ENCODE assay signal across 26 cellular contexts in genomic region chr1:201771466-201771865, GRCh38. TPM values are rescaled to one million over a fixed set of nuclear protein-coding genes. Genes with fewer than 3 reads are reported as not detected.
DNase-seq lines count a peak whose midpoint lies in the region; ATAC-seq, FAIRE-seq and TF ChIP-seq lines count a peak whose summit lies in the region.
"Had no signal": no experiment of that assay in that cellular context is flagged by ENCODE, and none has a peak within 500 bp of the region (broad histone marks: within the 10 kb centered on the region; RNA-seq: fewer than 3 reads in every experiment).

No MANE protein-coding gene starts in this region.

- peaks cover 12% of the 10 kb centered on the region for H3K36me3 Mint-ChIP-seq in astrocyte (ENCODE audit: low read depth, unreplicated experiment)

- no peak for ATAC-seq in pancreas
- ATAC-seq: activated CD8-positive, alpha-beta T cell treated with anti-CD3 and anti-CD28 coated beads for 36 hours; activated naive CD4-positive, alpha-beta T cell treated with anti-CD3 and anti-CD28 coated beads, Interleukin-2, amount 50 U/mL, for 72 hours; activated T-helper 17 cell treated with anti-CD3 and anti-CD28 coated beads, Interleukin-2, amount 50 U/mL, for 72 hours; left ventricle myocardium superior had no signal

- peaks cover 32% of the 10 kb centered on the region for H3K4me1 Mint-ChIP-seq in astrocyte (ENCODE audit: low read depth, unreplicated experiment)
- H3K4me1 Mint-ChIP-seq: activated T-helper 17 cell treated with anti-CD3 and anti-CD28 coated beads, Interleukin-2, amount 50 U/mL, for 72 hours; IgD-negative memory B cell; naive B cell had no signal

- no peaks in the 10 kb centered on the region for H4K20me1 ChIP-seq in astrocyte (ENCODE audit: insufficient read depth, low read length)
- H4K20me1 ChIP-seq in osteoblast (ENCODE audit: insufficient read depth, low read length) = no peaks in the 10 kb centered on the region

- H3K27me3 ChIP-seq in astrocyte (ENCODE audit: insufficient read depth, low read length) (no peaks in the 10 kb centered on the region), osteoblast (ENCODE audit: insufficient read depth, low read length) (no peaks in the 10 kb centered on the region), pancreas (no peaks in the 10 kb centered on the region)
- H3K27me3 ChIP-seq: ascending aorta, neutrophil, testis had no signal

- H3K4me3 Mint-ChIP-seq in astrocyte (ENCODE audit: unreplicated experiment) = no peak overlapping the region
- H3K4me3 Mint-ChIP-seq: activated CD8-positive, alpha-beta T cell treated with anti-CD3 and anti-CD28 coated beads for 36 hours; activated T-helper 17 cell treated with anti-CD3 and anti-CD28 coated beads, Interleukin-2, amount 50 U/mL, for 72 hours; IgD-negative memory B cell; mesothelial cell of epicardium; naive B cell had no signal

- H2AFZ ChIP-seq in astrocyte (ENCODE audit: low read depth, low read length) = no peak overlapping the region
- no peak overlapping the region for H2AFZ ChIP-seq in osteoblast (ENCODE audit: low read length)

- WGBS in pancreas, 2 donors = 94 to 95% methylated on average over 2 of the region's 2 CpGs

- intact Hi-C loops in pancreas (cut with DNase I) = no loop called here

- H3K36me3 ChIP-seq in HEK293 (ENCODE audit: control insufficient read depth in 2 of 2, insufficient read depth in 1 of 2, low read length in 2 of 2) = no peaks in the 10 kb centered on the region
- no peaks in the 10 kb centered on the region for H3K36me3 ChIP-seq in astrocyte (ENCODE audit: insufficient read depth, low read length)
- peaks cover 3% of the 10 kb centered on the region for H3K36me3 ChIP-seq in osteoblast (ENCODE audit: insufficient read depth, low read length)
- no peaks in the 10 kb centered on the region for H3K36me3 ChIP-seq in pancreas
- H3K36me3 ChIP-seq: ascending aorta, neutrophil had no signal

- H3K27me3 Mint-ChIP-seq in astrocyte (ENCODE audit: low read depth, unreplicated experiment) = no peaks in the 10 kb centered on the region
- H3K27me3 Mint-ChIP-seq: activated T-helper 17 cell treated with anti-CD3 and anti-CD28 coated beads, Interleukin-2, amount 50 U/mL, for 72 hours; naive B cell had no signal

- H3K27ac ChIP-seq in HEK293 (ENCODE audit: extremely low read depth, low read depth, low read length) (no peak overlapping the region), astrocyte (ENCODE audit: low read depth, low read length) (no peak overlapping the region), epithelial cell of prostate (peak overlapping the region; percentile 83), osteoblast (ENCODE audit: low read depth, low read length) (peak overlapping the region; percentile 74), pancreas (no peak overlapping the region)
- H3K27ac ChIP-seq: neutrophil had no signal

- CTCF ChIA-PET in HEK293 (lab: Yijun Ruan, JAX) = no interaction called here

- H3K27ac Mint-ChIP-seq in astrocyte (ENCODE audit: unreplicated experiment) = no peak overlapping the region
- H3K27ac Mint-ChIP-seq: activated CD8-positive, alpha-beta T cell treated with anti-CD3 and anti-CD28 coated beads for 36 hours; activated naive CD4-positive, alpha-beta T cell treated with anti-CD3 and anti-CD28 coated beads, Interleukin-2, amount 50 U/mL, for 72 hours; activated T-helper 17 cell treated with anti-CD3 and anti-CD28 coated beads, Interleukin-2, amount 50 U/mL, for 72 hours; mesothelial cell of epicardium; naive B cell had no signal

- H3K79me2 ChIP-seq in astrocyte (ENCODE audit: insufficient read depth, low read length) (peaks cover 74% of the 10 kb centered on the region), osteoblast (ENCODE audit: insufficient read depth, low read length) (peaks cover 63% of the 10 kb centered on the region)

- H3K4me2 ChIP-seq in astrocyte (ENCODE audit: low read length) = no peak overlapping the region
- no peak overlapping the region for H3K4me2 ChIP-seq in osteoblast (ENCODE audit: insufficient read depth, low read length)

- no peak for TF ChIP-seq CTCF in HEK293 (tag by site-specific recombination; IDR thresholded peaks at IDR 0.05)
- TF ChIP-seq CTCF in astrocyte (IDR thresholded peaks at IDR 0.05; ENCODE audit: insufficient read depth, low read depth, low read length) = no peak
- no peak for TF ChIP-seq CTCF in osteoblast (IDR thresholded peaks at IDR 0.05; ENCODE audit: extremely low read depth, low read depth, low read length)
- no peak for TF ChIP-seq CTCF in pancreas (IDR thresholded peaks at IDR 0.05)

- peaks cover 2% of the 10 kb centered on the region for H3K9me3 Mint-ChIP-seq in astrocyte (ENCODE audit: unreplicated experiment)

- DNase-seq in astrocyte (ENCODE audit: low read depth) = peak; percentile 76
- no peak for DNase-seq in epithelial cell of prostate (ENCODE audit: low read depth, low spot score)
- no peak for DNase-seq in osteoblast (ENCODE audit: insufficient read length, low spot score, missing footprints)
- no peak for DNase-seq in NCI-H128 (lab: John Stamatoyannopoulos, UW; ENCODE audit: unreplicated experiment)
- no peak for DNase-seq in pancreas
- DNase-seq in NCI-H526 treated with DMSO at 0.1 percent for 48 hours (lab: John Stamatoyannopoulos, UW) = no peak
- DNase-seq: activated CD8-positive, alpha-beta T cell treated with anti-CD3 and anti-CD28 coated beads for 36 hours; cerebellar nuclear complex; effector CD8-positive, alpha-beta T cell; erythroblast; GOT3; left ventricle myocardium superior; naive B cell; NCI-H1105 treated with DMSO at 0.1 percent for 48 hours; NCI-H2107; stimulated activated naive CD4-positive, alpha-beta T cell; T-helper 2 cell; testis had no signal

- POLR2A ChIA-PET in HEK293 (lab: Yijun Ruan, JAX) = no interaction called here

- no peaks in the 10 kb centered on the region for H3K4me1 ChIP-seq in HEK293 (ENCODE audit: control insufficient read depth, insufficient read depth, low read length)
- peaks cover 56% of the 10 kb centered on the region for H3K4me1 ChIP-seq in astrocyte (ENCODE audit: insufficient read depth, low read length)
- peaks cover 74% of the 10 kb centered on the region for H3K4me1 ChIP-seq in osteoblast (ENCODE audit: insufficient read depth, low read length)
- peaks cover 0 to 5% (median 0%) of the 10 kb centered on the region in 3 donors for H3K4me1 ChIP-seq in pancreas

- no peak overlapping the region for H3K9ac ChIP-seq in astrocyte (ENCODE audit: low read length)

- H3K9me3 ChIP-seq in HEK293 (ENCODE audit: control insufficient read depth, insufficient read depth, low read depth, low read length) (peaks cover 2% of the 10 kb centered on the region), astrocyte (ENCODE audit: insufficient read depth, low read depth, low read length) (no peaks in the 10 kb centered on the region), osteoblast (ENCODE audit: low read depth, low read length) (peaks cover 2% of the 10 kb centered on the region), pancreas (no peaks in the 10 kb centered on the region)
- H3K9me3 ChIP-seq: neutrophil, testis had no signal

- no peak overlapping the region for H3K4me3 ChIP-seq in HEK293 (ENCODE audit: low read depth, low read length)
- no peak overlapping the region for H3K4me3 ChIP-seq in astrocyte (ENCODE audit: insufficient read depth, low read depth, low read length)
- no peak overlapping the region for H3K4me3 ChIP-seq in osteoblast (ENCODE audit: insufficient read depth, low read length)
- H3K4me3 ChIP-seq in pancreas = no peak overlapping the region
- H3K4me3 ChIP-seq: ascending aorta, testis had no signal

- no peak for FAIRE-seq in astrocyte (lab: Jason Lieb, UNC)
- no peak for FAIRE-seq in pancreas (lab: Jason Lieb, UNC)
- FAIRE-seq: urothelium cell line had no signal

TF ChIP-seq in HEK293, 187 proteins besides CTCF, POLR2A, EP300 and RAD21:
- no peak for TF ChIP-seq ZNF785 (tag by site-specific recombination; IDR thresholded peaks at IDR 0.05)
- no peak for TF ChIP-seq ZNF488 (tag by site-specific recombination; IDR thresholded peaks at IDR 0.05)
- peak; percentile 90 for TF ChIP-seq SETDB1 (IDR thresholded peaks at IDR 0.05; ENCODE audit: insufficient read length, low read length)
- TF ChIP-seq ZNF10 (tag by site-specific recombination; IDR thresholded peaks at IDR 0.05) = no peak
- TF ChIP-seq ZBTB7A (tag by site-specific recombination; IDR thresholded peaks at IDR 0.05; ENCODE audit: low read depth) = no peak
- TF ChIP-seq ZNF362 (tag by site-specific recombination; IDR thresholded peaks at IDR 0.05) = 0 out of 2 replicates have a peak, but pooled peaks have one; percentile 58
- no peak for TF ChIP-seq YY2 (tag by site-specific recombination; IDR thresholded peaks at IDR 0.05)
- TF ChIP-seq OSR2 (tag by site-specific recombination; IDR thresholded peaks at IDR 0.05) = no peak
- TF ChIP-seq ZNF561 (tag by site-specific recombination; IDR thresholded peaks at IDR 0.05; ENCODE audit: borderline replicate concordance) = no peak
- TF ChIP-seq ZNF580 (tag by site-specific recombination; IDR thresholded peaks at IDR 0.05) = no peak
TF ChIP-seq in HEK293: peak in this region for 2.

RNA-seq across cellular contexts. Expression of gene IPO9, which starts 57.5 kb away (rescaled TPM):
- total RNA-seq in astrocyte (47.9 and 50.2 TPM in 2 replicates), osteoblast (26.1 and 26.8 TPM in 2 replicates), pancreas (10 to 100 TPM; 12.4 to 21.2 (median 16.0) TPM)
- polyA plus RNA-seq in pancreas = 10 to 100 TPM; 16.3 to 19.6 TPM

Comparison
In these comparisons a context has a peak if more than half of its experiments do, and no peak if none do; other contexts are left out.
1. H3K27ac ChIP-seq: peak in epithelial cell of prostate (single experiment) and osteoblast (single experiment); none in HEK293 (single experiment), astrocyte (single experiment) and pancreas (0 of 4).